ENCODE assay signal across 1 cellular context in genomic region chr3:49166752-49167556, GRCh38.
TF ChIP-seq lines count a peak whose summit lies in the region.

No MANE protein-coding gene starts in this region.

TF ChIP-seq in endothelial cell of umbilical vein, 7 proteins besides CTCF, POLR2A, EP300 and RAD21:
- TF ChIP-seq FOS (IDR thresholded peaks at IDR 0.05; ENCODE audit: borderline replicate concordance, insufficient read depth, low read length) (no peak), GATA2 (IDR thresholded peaks at IDR 0.05; ENCODE audit: insufficient read depth, insufficient read length, low read depth, low read length) (no peak), EZH2 (IDR thresholded peaks at IDR 0.05; ENCODE audit: borderline replicate concordance, low read depth, low read length, severe bottlenecking) (no peak), MAX (IDR thresholded peaks at IDR 0.05; ENCODE audit: insufficient read depth, insufficient read length) (no peak), MYC (IDR thresholded peaks at IDR 0.05; ENCODE audit: low read depth, low read length) (no peak)
